Comparison of ENCODE assay signal across 25 cellular contexts in the genomic region with DNA sequence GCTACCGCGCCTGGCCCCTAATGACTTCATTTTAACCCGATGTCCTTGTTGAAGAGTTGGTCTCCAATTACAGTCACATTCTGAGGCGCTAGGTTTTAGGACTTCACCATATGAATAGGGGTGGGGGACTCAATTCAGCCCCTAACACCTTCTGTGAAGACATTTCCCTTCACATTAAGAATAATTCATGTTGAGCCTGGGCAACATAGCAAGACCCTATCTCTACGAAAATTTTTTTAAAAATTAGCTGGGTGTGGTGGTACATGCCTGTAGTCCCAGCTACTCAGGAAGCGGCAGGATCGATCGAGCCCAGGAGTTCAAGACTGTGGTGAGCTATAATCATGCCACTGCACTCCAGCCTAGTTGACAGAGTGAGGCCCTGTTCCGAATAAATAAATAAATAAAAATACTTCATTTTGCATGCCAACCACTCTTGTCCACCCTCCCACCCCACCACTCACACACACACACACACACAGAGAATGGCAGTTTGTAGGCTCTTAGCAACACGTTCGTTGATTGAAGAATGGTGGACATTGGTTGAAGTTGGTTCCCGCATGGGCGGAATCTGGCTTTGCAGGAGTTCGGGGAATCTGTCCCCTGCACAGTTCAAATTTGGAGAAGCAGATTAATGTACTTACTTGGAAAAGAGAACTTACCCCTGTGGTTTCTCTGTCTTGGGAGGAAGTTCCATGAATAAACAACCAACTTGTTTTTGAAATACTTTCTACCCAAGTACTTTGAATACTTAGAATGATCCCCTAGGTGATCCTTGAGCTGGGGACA. TPM values are rescaled to one million over a fixed set of nuclear protein-coding genes. Genes with fewer than 3 reads are reported as not detected.
DNase-seq lines count a peak whose midpoint lies in the region; ATAC-seq and TF ChIP-seq lines count a peak whose summit lies in the region.
"Had no signal": no experiment of that assay in that cellular context is flagged by ENCODE, and none has a peak within 500 bp of the region (broad histone marks: within the 10 kb centered on the region; RNA-seq: fewer than 3 reads in every experiment).

No MANE protein-coding gene starts in this region.

- H3K4me1 ChIP-seq in lower lobe of right lung, result peaks cover 27% of the 10 kb centered on the region
- peaks cover 4% of the 10 kb centered on the region for H3K4me1 ChIP-seq in upper lobe of right lung
- H3K4me1 ChIP-seq: breast epithelium, pancreas, suprapubic skin had no signal

- ATAC-seq in lower lobe of right lung, result peak; percentile 76 to 77
- ATAC-seq in upper lobe of right lung, result peak; percentile 83
- no peak for ATAC-seq in HG03159 (IDR thresholded peaks at IDR 0.05; ENCODE audit: unreplicated experiment)
- ATAC-seq: activated naive CD8-positive, alpha-beta T cell treated with anti-CD3 and anti-CD28 coated beads, Interleukin-2, amount 50 U/mL, for 24 hours had no signal

- H3K9me3 ChIP-seq in lower lobe of right lung, result no peaks in the 10 kb centered on the region
- H3K9me3 ChIP-seq in upper lobe of right lung, result no peaks in the 10 kb centered on the region
- H3K9me3 ChIP-seq: breast epithelium, pancreas, suprapubic skin had no signal

- WGBS in adipose tissue, 3 donors, result 74 to 92% (median 85%) methylated on average over 14 of the region's 14 CpGs

- H3K27ac ChIP-seq in adipose tissue (ENCODE audit: low read depth, low read length) (peak overlapping the region; percentile 23), lower lobe of right lung (peak overlapping the region; percentile 78), upper lobe of right lung (peak overlapping the region; percentile 69)
- H3K27ac ChIP-seq: breast epithelium, epithelial cell of prostate, suprapubic skin had no signal

- H3K27me3 ChIP-seq in lower lobe of right lung (ENCODE audit: low read depth) (no peaks in the 10 kb centered on the region), upper lobe of right lung (no peaks in the 10 kb centered on the region)
- H3K27me3 ChIP-seq: breast epithelium, pancreas, suprapubic skin had no signal

- no peak for TF ChIP-seq CTCF in lower lobe of right lung (IDR thresholded peaks at IDR 0.05)
- no peak for TF ChIP-seq CTCF in upper lobe of right lung (IDR thresholded peaks at IDR 0.05)

- H3K36me3 ChIP-seq in lower lobe of right lung (no peaks in the 10 kb centered on the region), upper lobe of right lung (no peaks in the 10 kb centered on the region)
- H3K36me3 ChIP-seq: breast epithelium, pancreas, suprapubic skin had no signal

- intact Hi-C loops in lower lobe of right lung (cut with DNase I), result no loop called here
- intact Hi-C loops in upper lobe of right lung (cut with DNase I), result no loop called here

- peak; percentile 5 for DNase-seq in activated effector memory CD4-positive, alpha-beta T cell treated with anti-CD3 and anti-CD28 coated beads, Interleukin-2, amount 50 U/mL, for 16 hours
- no peak for DNase-seq in activated effector memory CD4-positive, alpha-beta T cell treated with Interleukin-2 at 50 U/mL for 16 hours
- no peak for DNase-seq in lower lobe of right lung
- DNase-seq in upper lobe of right lung, result no peak
- DNase-seq in NCI-H1092 treated with DMSO at 0.1 percent for 48 hours (lab: John Stamatoyannopoulos, UW), result no peak
- DNase-seq in ecto neural progenitor cell (ENCODE audit: low spot score), result no peak
- DNase-seq: 8988T; activated naive CD8-positive, alpha-beta T cell treated with anti-CD3 and anti-CD28 coated beads, Interleukin-2, amount 50 U/mL, for 24 hours; CD4-positive, CD25-positive, alpha-beta regulatory T cell; DMS153; foreskin melanocyte; HCEC 1CT; NCI-H774; pancreas; small intestine had no signal

- H3K4me3 ChIP-seq in lower lobe of right lung (no peak overlapping the region), upper lobe of right lung (no peak overlapping the region)
- H3K4me3 ChIP-seq: breast epithelium, pancreas, suprapubic skin had no signal

RNA-seq across cellular contexts. Expression of gene TVP23A, which starts 27.8 kb away (rescaled TPM):
- polyA plus RNA-seq in adipose tissue, result under 1 TPM; 0.06 to 0.56 (median 0.49) TPM
- total RNA-seq in lower lobe of right lung, result 0.24 TPM
- 0.69 TPM for total RNA-seq in upper lobe of right lung
- total RNA-seq: activated CD8-positive, alpha-beta memory T cell treated with anti-CD3 and anti-CD28 coated beads for 36 hours; activated T-helper 1 cell treated with anti-CD3 and anti-CD28 coated beads, Interleukin-12 subunit alpha, Interleukin-12 subunit beta, Interleukin-2, Interleukin-4 antibody, amounts not matched to agents 30 ng/mL and 10 ng/mL and 1 ng/mL, durations not matched to agents 14 hours and 24 hours and 36 hours; dermis microvascular lymphatic vessel endothelial cell; myocyte; RPMI7951 had no signal
- polyA plus RNA-seq: CD4-positive, CD25-positive, alpha-beta regulatory T cell had no signal

RNA-seq across cellular contexts. Expression of gene CIITA, which starts 30.6 kb away (rescaled TPM):
- 10 to 100 TPM in 1 of 3 donors, 1 to 10 TPM in 2; 2.9 to 12.1 (median 7.6) TPM for polyA plus RNA-seq in adipose tissue
- total RNA-seq in lower lobe of right lung, result 119 TPM
- total RNA-seq in upper lobe of right lung, result 78.9 TPM

Comparison
In these comparisons a context has a peak if more than half of its experiments do, and no peak if none do; other contexts are left out.
1. H3K27ac ChIP-seq: peak in every context shown above with its lines; median percentile 78 in lower lobe of right lung; 69 in upper lobe of right lung; 23 in adipose tissue.